Comparison of ENCODE assay signal across 20 cellular contexts in genomic region chr9:19239955-19240354, GRCh38.
"Had no signal": no experiment of that assay in that cellular context is flagged by ENCODE, and none has a peak within 500 bp of the region (broad histone marks: within the 10 kb centered on the region; RNA-seq: fewer than 3 reads in every experiment).

No MANE protein-coding gene starts in this region.

- H3K9ac ChIP-seq: neural progenitor cell had no signal

- H3K27me3 Mint-ChIP-seq: progenitor cell of endocrine pancreas; stimulated activated naive CD8-positive, alpha-beta T cell treated with anti-CD3 and anti-CD28 coated beads, Interleukin-15, Interleukin-2, amounts not matched to agents 100 ng/mL and 50 ng/mL, for 24 hours had no signal

- H3K27ac Mint-ChIP-seq: neural progenitor cell; progenitor cell of endocrine pancreas; stimulated activated naive CD8-positive, alpha-beta T cell treated with anti-CD3 and anti-CD28 coated beads, Interleukin-15, Interleukin-2, amounts not matched to agents 100 ng/mL and 50 ng/mL, for 24 hours; T-helper 1 cell treated with Interleukin-12 subunit alpha and Interleukin-12 subunit beta and Interleukin-4 antibody, amounts not matched to agents 30 μg/mL and 1 μg/mL, for 36 hours had no signal

- H3K9me3 ChIP-seq: left ventricle myocardium inferior, tibial nerve, vagina had no signal

- H3K4me3 Mint-ChIP-seq: neural progenitor cell; stimulated activated naive CD8-positive, alpha-beta T cell treated with anti-CD3 and anti-CD28 coated beads, Interleukin-15, Interleukin-2, amounts not matched to agents 100 ng/mL and 50 ng/mL, for 24 hours; T-helper 1 cell treated with Interleukin-12 subunit alpha and Interleukin-12 subunit beta and Interleukin-4 antibody, amounts not matched to agents 30 μg/mL and 1 μg/mL, for 36 hours had no signal

- H3K27ac ChIP-seq: brain microvascular endothelial cell, left ventricle myocardium inferior, neural progenitor cell, tibial nerve, vagina had no signal

- H3K4me1 ChIP-seq: neural progenitor cell had no signal

- H3K4me1 Mint-ChIP-seq: neural progenitor cell had no signal

- DNase-seq: activated CD4-positive, alpha-beta T cell treated with anti-CD3 and anti-CD28 coated beads, Interleukin-2, amount 50 U/mL, for 48 hours; activated CD4-positive, CD25-positive, alpha-beta regulatory T cell treated with anti-CD3 and anti-CD28 coated beads, Interleukin-2, amount 50 U/mL, for 72 hours; activated naive CD4-positive, alpha-beta T cell treated with Interleukin-2 at 50 U/mL for 16 hours; aorta; brain microvascular endothelial cell; effector CD4-positive, alpha-beta T cell; foreskin melanocyte; head of caudate nucleus; kidney; left ventricle myocardium inferior; mammary epithelial cell; stimulated activated CD4-positive, alpha-beta T cell treated with anti-CD3 and anti-CD28 coated beads, Interleukin-12 subunit alpha, Interleukin-12 subunit beta, amount 100 ng/mL, for 4 hours; stimulated activated CD4-positive, alpha-beta T cell treated with anti-CD3 and anti-CD28 coated beads, Interleukin-1b, Interleukin-23, amount 100 ng/mL, for 48 hours had no signal

- H3K4me3 ChIP-seq: left ventricle myocardium inferior, neural progenitor cell, tibial nerve, vagina had no signal

- H3K27me3 ChIP-seq: brain microvascular endothelial cell, neural progenitor cell, tibial nerve, vagina had no signal

- FAIRE-seq: endothelial cell of umbilical vein, kidney had no signal

- H3K9me3 Mint-ChIP-seq: stimulated activated naive CD8-positive, alpha-beta T cell treated with anti-CD3 and anti-CD28 coated beads, Interleukin-15, Interleukin-2, amounts not matched to agents 100 ng/mL and 50 ng/mL, for 24 hours; T-helper 1 cell treated with Interleukin-12 subunit alpha and Interleukin-12 subunit beta and Interleukin-4 antibody, amounts not matched to agents 30 μg/mL and 1 μg/mL, for 36 hours had no signal

- H3K36me3 ChIP-seq: neural progenitor cell had no signal
